ENCODE assay signal across 7 cellular contexts in the genomic region with DNA sequence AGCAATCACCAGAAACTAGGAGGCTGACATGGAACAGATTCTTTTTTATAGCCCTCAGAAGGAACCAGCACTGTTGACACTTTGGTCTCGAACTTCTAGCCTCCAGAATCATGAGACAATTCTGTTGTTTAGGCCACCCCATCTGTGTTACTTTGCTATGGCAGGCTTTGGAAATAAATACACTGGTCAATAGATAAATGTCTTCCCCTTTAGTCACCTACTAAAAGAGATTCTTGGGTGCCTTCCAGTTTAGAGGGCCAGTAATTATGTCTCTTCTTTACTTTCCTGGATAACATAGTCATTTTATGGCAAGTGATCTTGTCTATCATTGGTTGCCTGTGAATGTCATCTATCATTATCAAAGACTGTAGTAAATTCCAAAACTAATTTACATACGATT. TPM values are rescaled to one million over a fixed set of nuclear protein-coding genes. Genes with fewer than 3 reads are reported as not detected.
DNase-seq lines count a peak whose midpoint lies in the region; TF ChIP-seq lines count a peak whose summit lies in the region.
"Not testable (repeated sequence)": the region's sequence is repeated elsewhere in the genome, so short reads cannot be mapped to it uniquely, and the experiment has no call there.

No MANE protein-coding gene starts in this region.

- not testable (repeated sequence) for H3K9me3 Mint-ChIP-seq in HFFc6

- peaks cover 12% of the 10 kb centered on the region for H3K4me1 Mint-ChIP-seq in HFFc6 (ENCODE audit: low read depth)

- TF ChIP-seq CTCF in AG04450 (IDR thresholded peaks at IDR 0.05; ENCODE audit: low read depth, low read length); HFFc6 (IDR thresholded peaks at IDR 0.05); astrocyte of the cerebellum (IDR thresholded peaks at IDR 0.05; ENCODE audit: low read depth, low read length, missing control alignments); fibroblast of mammary gland (conservative IDR thresholded peaks at IDR 0.05; ENCODE audit: control insufficient read depth, insufficient read depth, low read depth, low read length): not testable (repeated sequence)

- peak overlapping the region; percentile 83 for H3K27ac Mint-ChIP-seq in HFFc6

- POLR2A ChIA-PET in AG04450 (lab: Yijun Ruan, JAX): not testable (repeated sequence)

- H3K27ac ChIP-seq in AG04450 (ENCODE audit: low read depth, low read length): not testable (repeated sequence)

- H3K4me3 ChIP-seq in AG04450 (ENCODE audit: low read depth, low read length); astrocyte of the cerebellum (ENCODE audit: low read depth, low read length); fibroblast of mammary gland (ENCODE audit: control insufficient read depth, low read depth, low read length): not testable (repeated sequence)

- not testable (repeated sequence) for H3K27me3 Mint-ChIP-seq in HFFc6 (ENCODE audit: insufficient read depth)

- CTCF ChIA-PET in AG04450 (lab: Charles Lee): not testable (repeated sequence)

- in situ Hi-C loops in astrocyte of the cerebellum (cut with HindIII; ENCODE audit: low sequenced_read_pairs): not testable (repeated sequence)

- peak; percentile 8 for DNase-seq in AG04450 (ENCODE audit: low read depth, low spot score)
- DNase-seq in EL: peak; percentile 80
- DNase-seq in HFFc6: peak; percentile 95
- DNase-seq in RKO (ENCODE audit: low spot score): peak; percentile 19
- peak; percentile 6 for DNase-seq in astrocyte of the cerebellum (ENCODE audit: low read depth)
- peak; percentile 73 for DNase-seq in fibroblast of mammary gland (ENCODE audit: low read depth)
- peak; percentile 47 for DNase-seq in kidney tubule cell (ENCODE audit: low spot score)

- not testable (repeated sequence) for H3K27me3 ChIP-seq in AG04450 (ENCODE audit: control insufficient read depth, insufficient read depth, low read length)

- not testable (repeated sequence) for H3K36me3 Mint-ChIP-seq in HFFc6 (ENCODE audit: low read depth)

- H3K4me3 Mint-ChIP-seq in HFFc6: not testable (repeated sequence)

- not testable (repeated sequence) for H3K9me3 ChIP-seq in AG04450 (ENCODE audit: control insufficient read depth, insufficient read depth, low read length)

RNA-seq across cellular contexts. Expression of gene ASAH2B, which starts 27.0 kb away (rescaled TPM):
- 4.6 and 4.8 TPM in 2 replicates for polyA plus RNA-seq in AG04450 (2011; rRNA removed)
- polyA minus RNA-seq in AG04450 (2011; rRNA and poly(A)+ RNA removed): 4.0 and 5.4 TPM in 2 replicates
- total RNA-seq in HFFc6 (2021; fragmentation: NEBNext Ultra II Directional; extraction: Animal tissue kit (Norgen Biotek cat#: 25700)): 1 to 10 TPM; 4.0 to 7.7 (median 5.5) TPM

Comparison
In these comparisons a context has a peak if more than half of its experiments do, and no peak if none do; other contexts are left out.
1. DNase-seq: peak in every context shown above with its lines; median percentile 95 in HFFc6; 80 in EL; 73 in fibroblast of mammary gland; 47 in kidney tubule cell; 19 in RKO; 8 in AG04450; 6 in astrocyte of the cerebellum.